1 cellular context compared by ENCODE assay signal in the genomic region with DNA sequence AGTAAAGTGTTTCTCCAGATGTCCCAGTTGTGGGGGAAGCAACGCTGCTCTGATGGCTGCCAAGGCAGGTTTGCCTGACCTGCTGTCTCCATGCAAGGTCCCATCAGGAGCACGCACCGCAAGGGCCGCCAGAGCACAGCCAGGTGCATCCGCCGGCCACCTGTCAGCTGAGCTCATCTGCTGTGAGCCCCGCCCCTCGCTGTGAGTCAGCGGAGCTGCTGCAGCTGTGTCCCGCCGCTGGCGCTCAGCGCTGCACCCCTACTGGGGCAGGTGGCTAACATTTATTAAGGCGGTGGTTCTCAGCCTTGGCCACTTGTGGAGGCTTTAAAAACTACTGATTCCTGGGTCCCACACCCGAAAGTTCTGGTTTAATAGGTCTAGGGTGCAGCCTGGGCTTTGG.
TF ChIP-seq lines count a peak whose summit lies in the region.

No MANE protein-coding gene starts in this region.

TF ChIP-seq in HEK293, 187 proteins besides CTCF, POLR2A, EP300 and RAD21 (continued from another document):
- TF ChIP-seq KLF10 (tag by site-specific recombination; IDR thresholded peaks at IDR 0.05), result no peak
- TF ChIP-seq GLIS2 (tag by site-specific recombination; IDR thresholded peaks at IDR 0.05), result 0 out of 2 replicates have a peak, but pooled peaks have one; percentile 25
- TF ChIP-seq ZNF747 (tag by site-specific recombination; IDR thresholded peaks at IDR 0.05), result no peak
- TF ChIP-seq ZNF366 (tag by site-specific recombination; conservative IDR thresholded peaks at IDR 0.05), result 0 out of 2 replicates have a peak, but pooled peaks have one; percentile 13
- TF ChIP-seq, protein P1, sequence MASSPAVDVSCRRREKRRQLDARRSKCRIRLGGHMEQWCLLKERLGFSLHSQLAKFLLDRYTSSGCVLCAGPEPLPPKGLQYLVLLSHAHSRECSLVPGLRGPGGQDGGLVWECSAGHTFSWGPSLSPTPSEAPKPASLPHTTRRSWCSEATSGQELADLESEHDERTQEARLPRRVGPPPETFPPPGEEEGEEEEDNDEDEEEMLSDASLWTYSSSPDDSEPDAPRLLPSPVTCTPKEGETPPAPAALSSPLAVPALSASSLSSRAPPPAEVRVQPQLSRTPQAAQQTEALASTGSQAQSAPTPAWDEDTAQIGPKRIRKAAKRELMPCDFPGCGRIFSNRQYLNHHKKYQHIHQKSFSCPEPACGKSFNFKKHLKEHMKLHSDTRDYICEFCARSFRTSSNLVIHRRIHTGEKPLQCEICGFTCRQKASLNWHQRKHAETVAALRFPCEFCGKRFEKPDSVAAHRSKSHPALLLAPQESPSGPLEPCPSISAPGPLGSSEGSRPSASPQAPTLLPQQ (tag by site-specific recombination; IDR thresholded peaks at IDR 0.05), result peak; percentile 79
- TF ChIP-seq KLF9 (tag by site-specific recombination; IDR thresholded peaks at IDR 0.05; ENCODE audit: low read depth), result peak; percentile 70
- TF ChIP-seq KLF1 (tag by site-specific recombination; IDR thresholded peaks at IDR 0.05), result peak; percentile 77
- TF ChIP-seq SP7 (tag by site-specific recombination; IDR thresholded peaks at IDR 0.05), result peak; percentile 36
- no peak for TF ChIP-seq ZNF621 (tag by site-specific recombination; IDR thresholded peaks at IDR 0.05)
- TF ChIP-seq ZNF2 (tag by site-specific recombination; IDR thresholded peaks at IDR 0.05), result peak; percentile 46; the same call in 1 of the 2 replicates
- peak; percentile 82; the same call in 1 of the 2 replicates for TF ChIP-seq ZEB2 (tag by site-specific recombination; IDR thresholded peaks at IDR 0.05)
- TF ChIP-seq, protein P2, sequence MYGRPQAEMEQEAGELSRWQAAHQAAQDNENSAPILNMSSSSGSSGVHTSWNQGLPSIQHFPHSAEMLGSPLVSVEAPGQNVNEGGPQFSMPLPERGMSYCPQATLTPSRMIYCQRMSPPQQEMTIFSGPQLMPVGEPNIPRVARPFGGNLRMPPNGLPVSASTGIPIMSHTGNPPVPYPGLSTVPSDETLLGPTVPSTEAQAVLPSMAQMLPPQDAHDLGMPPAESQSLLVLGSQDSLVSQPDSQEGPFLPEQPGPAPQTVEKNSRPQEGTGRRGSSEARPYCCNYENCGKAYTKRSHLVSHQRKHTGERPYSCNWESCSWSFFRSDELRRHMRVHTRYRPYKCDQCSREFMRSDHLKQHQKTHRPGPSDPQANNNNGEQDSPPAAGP (tag by site-specific recombination; IDR thresholded peaks at IDR 0.05), result peak; percentile 34; the same call in 1 of the 2 replicates
- TF ChIP-seq ZNF501 (tag by site-specific recombination; IDR thresholded peaks at IDR 0.05), result no peak
- TF ChIP-seq ZSCAN30 (tag by site-specific recombination; IDR thresholded peaks at IDR 0.05), result 0 out of 2 replicates have a peak, but pooled peaks have one; percentile 26
- 0 out of 2 replicates have a peak, but pooled peaks have one; percentile 31 for TF ChIP-seq YY2 (tag by site-specific recombination; IDR thresholded peaks at IDR 0.05)
- TF ChIP-seq ZNF768 (tag by site-specific recombination; IDR thresholded peaks at IDR 0.05), result no peak
- peak; percentile 62; the same call in 1 of the 2 replicates for TF ChIP-seq GLIS1 (tag by site-specific recombination; IDR thresholded peaks at IDR 0.05)
- peak; percentile 47; the same call in 1 of the 2 replicates for TF ChIP-seq ZXDB (tag by site-specific recombination; IDR thresholded peaks at IDR 0.05)
- TF ChIP-seq, protein P3, sequence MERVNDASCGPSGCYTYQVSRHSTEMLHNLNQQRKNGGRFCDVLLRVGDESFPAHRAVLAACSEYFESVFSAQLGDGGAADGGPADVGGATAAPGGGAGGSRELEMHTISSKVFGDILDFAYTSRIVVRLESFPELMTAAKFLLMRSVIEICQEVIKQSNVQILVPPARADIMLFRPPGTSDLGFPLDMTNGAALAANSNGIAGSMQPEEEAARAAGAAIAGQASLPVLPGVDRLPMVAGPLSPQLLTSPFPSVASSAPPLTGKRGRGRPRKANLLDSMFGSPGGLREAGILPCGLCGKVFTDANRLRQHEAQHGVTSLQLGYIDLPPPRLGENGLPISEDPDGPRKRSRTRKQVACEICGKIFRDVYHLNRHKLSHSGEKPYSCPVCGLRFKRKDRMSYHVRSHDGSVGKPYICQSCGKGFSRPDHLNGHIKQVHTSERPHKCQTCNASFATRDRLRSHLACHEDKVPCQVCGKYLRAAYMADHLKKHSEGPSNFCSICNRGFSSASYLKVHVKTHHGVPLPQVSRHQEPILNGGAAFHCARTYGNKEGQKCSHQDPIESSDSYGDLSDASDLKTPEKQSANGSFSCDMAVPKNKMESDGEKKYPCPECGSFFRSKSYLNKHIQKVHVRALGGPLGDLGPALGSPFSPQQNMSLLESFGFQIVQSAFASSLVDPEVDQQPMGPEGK (tag by site-specific recombination; IDR thresholded peaks at IDR 0.05), result peak; percentile 41; the same call in 1 of the 2 replicates
